Comparison of ENCODE assay signal across 8 cellular contexts in the genomic region with DNA sequence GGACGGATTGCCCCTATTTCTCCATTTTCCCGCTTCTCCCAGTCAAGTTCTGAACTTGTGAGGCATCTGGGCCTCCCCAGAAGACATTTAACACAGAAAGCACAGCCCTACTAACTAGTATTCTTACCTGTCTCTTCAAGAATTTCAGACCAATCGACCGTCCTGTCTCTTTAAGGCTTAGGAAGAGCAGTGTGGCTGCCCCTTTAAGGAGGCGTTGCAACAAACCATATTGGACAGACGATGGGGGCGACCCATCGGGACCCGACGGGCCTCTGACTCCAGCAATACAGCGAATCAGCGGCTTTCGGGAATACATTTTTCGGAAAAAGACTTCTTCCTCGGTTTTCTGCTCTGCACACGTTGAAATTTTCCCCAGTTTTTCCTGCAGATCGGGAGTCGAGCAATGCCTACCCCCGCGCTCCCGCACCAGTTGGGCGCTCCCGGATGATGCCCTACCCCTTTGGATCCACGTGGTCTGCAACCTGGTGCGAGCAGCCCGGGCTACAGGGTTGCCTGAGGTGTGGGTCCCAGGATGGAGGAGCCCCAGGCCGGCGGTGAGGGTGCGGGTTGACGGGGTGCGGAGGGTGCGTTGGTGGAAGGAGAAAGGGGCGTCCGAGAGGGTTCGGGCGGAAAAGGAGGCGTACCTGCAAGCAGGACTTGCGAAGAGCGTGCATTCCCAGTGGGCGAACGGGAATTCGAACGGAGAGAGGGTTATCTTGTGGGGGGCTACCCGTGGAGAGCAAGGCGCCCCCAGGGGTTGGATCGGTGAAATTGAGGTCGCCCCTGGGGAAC. TPM values are rescaled to one million over a fixed set of nuclear protein-coding genes. Genes with fewer than 3 reads are reported as not detected.
DNase-seq lines count a peak whose midpoint lies in the region; ATAC-seq, FAIRE-seq and TF ChIP-seq lines count a peak whose summit lies in the region.

A gene with protein sequence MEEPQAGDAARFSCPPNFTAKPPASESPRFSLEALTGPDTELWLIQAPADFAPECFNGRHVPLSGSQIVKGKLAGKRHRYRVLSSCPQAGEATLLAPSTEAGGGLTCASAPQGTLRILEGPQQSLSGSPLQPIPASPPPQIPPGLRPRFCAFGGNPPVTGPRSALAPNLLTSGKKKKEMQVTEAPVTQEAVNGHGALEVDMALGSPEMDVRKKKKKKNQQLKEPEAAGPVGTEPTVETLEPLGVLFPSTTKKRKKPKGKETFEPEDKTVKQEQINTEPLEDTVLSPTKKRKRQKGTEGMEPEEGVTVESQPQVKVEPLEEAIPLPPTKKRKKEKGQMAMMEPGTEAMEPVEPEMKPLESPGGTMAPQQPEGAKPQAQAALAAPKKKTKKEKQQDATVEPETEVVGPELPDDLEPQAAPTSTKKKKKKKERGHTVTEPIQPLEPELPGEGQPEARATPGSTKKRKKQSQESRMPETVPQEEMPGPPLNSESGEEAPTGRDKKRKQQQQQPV (plus strand): TSS at position 480 of the 792 bp plus-strand sequence. CDS start 53 bp downstream, at position 533.

- H3K36me3 Mint-ChIP-seq in WTC11, result peaks cover 20% of the 10 kb centered on the region

- ATAC-seq in GM18868 (IDR thresholded peaks at IDR 0.05; ENCODE audit: unreplicated experiment) (peak; percentile 70), HG03103 (IDR thresholded peaks at IDR 0.05; ENCODE audit: low read depth, unreplicated experiment) (peak; percentile 58), WTC11 (peak; percentile 42)

- in situ Hi-C loops in ACHN (cut with HindIII; ENCODE audit: low pct_ligation_motif_present, low pct_unique_long_range_greater_than_20kb, low sequenced_read_pairs) (no loop called here), mammary epithelial cell (cut with MboI; ENCODE audit: low sequenced_read_pairs in 2 of 2) (no loop called here)

- H3K27ac ChIP-seq in mammary epithelial cell (ENCODE audit: insufficient read depth, low read depth, low read length) (peak within 1 kb of the TSS; percentile 94), small intestine (ENCODE audit: low read depth in 1 of 2, low read length in 1 of 2) (peak within 1 kb of the TSS; percentile 68 to 92)

- H3K79me2 ChIP-seq in mammary epithelial cell (ENCODE audit: insufficient read depth, low read length), result peaks cover 64% of the 10 kb centered on the region

- H3K27me3 ChIP-seq in mammary epithelial cell (ENCODE audit: insufficient read depth, low read length) (no peaks in the 10 kb centered on the region), small intestine (ENCODE audit: control insufficient read depth in 2 of 2, insufficient read depth in 2 of 2, low read length in 2 of 2) (no peaks in the 10 kb centered on the region)

- BruUV-seq in mammary epithelial cell (replicated peaks; lab: Mats Ljungman, UMichigan), result no TSS peak

- POLR2A ChIA-PET in WTC11 (lab: Charles Lee), result interaction anchor here (0.9 to 1.0 kb wide), 4 partner anchors 10 to 315 kb away, joined by 3 to 4 read pairs (median 3); no protein-coding TSS in a partner anchor

- H3K27ac Mint-ChIP-seq in WTC11, result peak within 1 kb of the TSS; percentile 99

- dilution Hi-C loops in mammary epithelial cell (cut with HindIII; ENCODE audit: low sequenced_read_pairs), result loop anchor here (10.0 kb wide), 2 partner anchors 62 to 172 kb away; a partner anchor contains a TSS

- DNase-seq in ACHN (peak; percentile 77), NCI-H2196 treated with DMSO at 0.1 percent for 48 hours (lab: John Stamatoyannopoulos, UW; ENCODE audit: unreplicated experiment) (peak; percentile 90), WTC11 (ENCODE audit: low spot score) (peak; percentile 80), mammary epithelial cell (peak; percentile 88), iPS-NIHi7 (ENCODE audit: extremely low spot score) (peak; percentile 86), small intestine (peak; percentile 90)

- CTCF ChIA-PET in WTC11 (lab: Charles Lee), result interaction anchor here (0.9 to 1.3 kb wide), 6 partner anchors 10 to 80 kb away, joined by 3 to 9 read pairs (median 4); no protein-coding TSS in a partner anchor
- CTCF ChIA-PET in mammary epithelial cell (lab: Charles Lee; ENCODE audit: low non-redundant PET), result interaction anchor here (0.7 kb wide), 1 partner anchor 555 kb away, joined by 6 read pairs; no protein-coding TSS in a partner anchor

- H3K9me3 ChIP-seq in mammary epithelial cell (replicated peaks; ENCODE audit: insufficient read depth, low read length), result no peaks in the 10 kb centered on the region
- no peaks in the 10 kb centered on the region for H3K9me3 ChIP-seq in small intestine (ENCODE audit: control insufficient read depth, low read depth)

- H3K9ac ChIP-seq in mammary epithelial cell (ENCODE audit: insufficient read depth, low read length), result peak within 1 kb of the TSS; percentile 94

- peak within 1 kb of the TSS; percentile 96 for H3K4me3 Mint-ChIP-seq in WTC11

- no peak for FAIRE-seq in small intestine (lab: Jason Lieb, UNC)

- peaks cover 23% of the 10 kb centered on the region for H3K4me1 Mint-ChIP-seq in WTC11

- intact Hi-C loops in mammary epithelial cell (cut with micrococcal nuclease), result loop anchor here (1.0 to 10.0 kb wide), 4 partner anchors 17 to 238 kb away; a partner anchor contains a TSS

- H3K4me3 ChIP-seq in mammary epithelial cell (replicated peaks in 1 of 3; ENCODE audit: insufficient read depth in 1 of 3, low read depth in 2 of 3, low read length in 3 of 3) (peak within 1 kb of the TSS; percentile 90 to 92 (median 91)), small intestine (ENCODE audit: low read depth in 1 of 2, low read length in 2 of 2) (peak within 1 kb of the TSS; percentile 55 to 58)

- peaks cover 25% of the 10 kb centered on the region for H3K4me1 ChIP-seq in mammary epithelial cell (ENCODE audit: insufficient read depth, low read length)
- H3K4me1 ChIP-seq in small intestine (ENCODE audit: control insufficient read depth in 2 of 2, insufficient read depth in 1 of 2, low read depth in 1 of 2, low read length in 1 of 2), result peaks cover 0 to 4% of the 10 kb centered on the region in 2 donors

- no peaks in the 10 kb centered on the region for H3K9me3 Mint-ChIP-seq in WTC11

- under 1% methylated on average over 22 of the region's 47 CpGs for WGBS in mammary epithelial cell (ENCODE audit: low coverage, missing lambda C conversion rate)
- WGBS in small intestine, 3 donors, result 0 to 1% (median 0%) methylated on average over 40 to 47 of the region's 47 CpGs

- peak within 1 kb of the TSS; percentile 85 for H3K4me2 ChIP-seq in mammary epithelial cell (ENCODE audit: insufficient read depth, low read depth, low read length)

- H3K36me3 ChIP-seq in mammary epithelial cell (ENCODE audit: insufficient read depth, low read length), result peaks cover 4% of the 10 kb centered on the region
- H3K36me3 ChIP-seq in small intestine (ENCODE audit: control insufficient read depth in 2 of 2, insufficient read depth in 2 of 2, low read length in 2 of 2), result no peaks in the 10 kb centered on the region

- peaks cover 7% of the 10 kb centered on the region; the same call in 1 of the 2 replicates for H3K27me3 Mint-ChIP-seq in WTC11 (ENCODE audit: low read depth)

- H2AFZ ChIP-seq in mammary epithelial cell (ENCODE audit: low read depth, low read length), result peak within 1 kb of the TSS; percentile 72

- no peaks in the 10 kb centered on the region for H4K20me1 ChIP-seq in mammary epithelial cell (ENCODE audit: insufficient read depth, low read length)

- TF ChIP-seq CTCF in WTC11 (IDR thresholded peaks at IDR 0.05) (no peak), mammary epithelial cell (conservative IDR thresholded peaks at IDR 0.05 in 1 of 2, IDR thresholded peaks at IDR 0.05 in 1 of 2; ENCODE audit: extremely low read depth in 1 of 2, insufficient read depth in 1 of 2, low read depth in 1 of 2, low read length in 2 of 2) (no peak)

TF ChIP-seq in WTC11, 78 proteins besides CTCF, POLR2A, EP300 and RAD21 (continues in another document):
- TF ChIP-seq NFATC4 (CRISPR knock-in tag; IDR thresholded peaks at IDR 0.05) (no peak), ZNF671 (CRISPR knock-in tag; IDR thresholded peaks at IDR 0.05) (no peak)
- TF ChIP-seq, protein P1, sequence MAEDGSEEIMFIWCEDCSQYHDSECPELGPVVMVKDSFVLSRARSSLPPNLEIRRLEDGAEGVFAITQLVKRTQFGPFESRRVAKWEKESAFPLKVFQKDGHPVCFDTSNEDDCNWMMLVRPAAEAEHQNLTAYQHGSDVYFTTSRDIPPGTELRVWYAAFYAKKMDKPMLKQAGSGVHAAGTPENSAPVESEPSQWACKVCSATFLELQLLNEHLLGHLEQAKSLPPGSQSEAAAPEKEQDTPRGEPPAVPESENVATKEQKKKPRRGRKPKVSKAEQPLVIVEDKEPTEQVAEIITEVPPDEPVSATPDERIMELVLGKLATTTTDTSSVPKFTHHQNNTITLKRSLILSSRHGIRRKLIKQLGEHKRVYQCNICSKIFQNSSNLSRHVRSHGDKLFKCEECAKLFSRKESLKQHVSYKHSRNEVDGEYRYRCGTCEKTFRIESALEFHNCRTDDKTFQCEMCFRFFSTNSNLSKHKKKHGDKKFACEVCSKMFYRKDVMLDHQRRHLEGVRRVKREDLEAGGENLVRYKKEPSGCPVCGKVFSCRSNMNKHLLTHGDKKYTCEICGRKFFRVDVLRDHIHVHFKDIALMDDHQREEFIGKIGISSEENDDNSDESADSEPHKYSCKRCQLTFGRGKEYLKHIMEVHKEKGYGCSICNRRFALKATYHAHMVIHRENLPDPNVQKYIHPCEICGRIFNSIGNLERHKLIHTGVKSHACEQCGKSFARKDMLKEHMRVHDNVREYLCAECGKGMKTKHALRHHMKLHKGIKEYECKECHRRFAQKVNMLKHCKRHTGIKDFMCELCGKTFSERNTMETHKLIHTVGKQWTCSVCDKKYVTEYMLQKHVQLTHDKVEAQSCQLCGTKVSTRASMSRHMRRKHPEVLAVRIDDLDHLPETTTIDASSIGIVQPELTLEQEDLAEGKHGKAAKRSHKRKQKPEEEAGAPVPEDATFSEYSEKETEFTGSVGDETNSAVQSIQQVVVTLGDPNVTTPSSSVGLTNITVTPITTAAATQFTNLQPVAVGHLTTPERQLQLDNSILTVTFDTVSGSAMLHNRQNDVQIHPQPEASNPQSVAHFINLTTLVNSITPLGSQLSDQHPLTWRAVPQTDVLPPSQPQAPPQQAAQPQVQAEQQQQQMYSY (CRISPR knock-in tag; IDR thresholded peaks at IDR 0.05), result no peak

RNA-seq across cellular contexts. Expression of the gene that starts here (rescaled TPM):
- 33.5 to 38.1 TPM (median 34.8 TPM) in 3 replicates for total RNA-seq in WTC11 (2021)
- 10 to 100 TPM; 11.7 to 16.9 TPM for total RNA-seq in mammary epithelial cell
- 15.0 TPM for polyA plus RNA-seq in mammary epithelial cell
- polyA minus RNA-seq in mammary epithelial cell, result 12.6 TPM
- 1 to 10 TPM in 1 of 3 donors, under 1 TPM in 2; 0.27 to 4.1 (median 0.67) TPM for polyA plus RNA-seq in small intestine

Comparison
In these comparisons a context has a peak if more than half of its experiments do, and no peak if none do; other contexts are left out.
1. Peak in every context shown above with its lines: DNase-seq, ATAC-seq, H3K4me3 ChIP-seq and H3K27ac ChIP-seq.